ENCODE assay signal across 7 cellular contexts in the genomic region with DNA sequence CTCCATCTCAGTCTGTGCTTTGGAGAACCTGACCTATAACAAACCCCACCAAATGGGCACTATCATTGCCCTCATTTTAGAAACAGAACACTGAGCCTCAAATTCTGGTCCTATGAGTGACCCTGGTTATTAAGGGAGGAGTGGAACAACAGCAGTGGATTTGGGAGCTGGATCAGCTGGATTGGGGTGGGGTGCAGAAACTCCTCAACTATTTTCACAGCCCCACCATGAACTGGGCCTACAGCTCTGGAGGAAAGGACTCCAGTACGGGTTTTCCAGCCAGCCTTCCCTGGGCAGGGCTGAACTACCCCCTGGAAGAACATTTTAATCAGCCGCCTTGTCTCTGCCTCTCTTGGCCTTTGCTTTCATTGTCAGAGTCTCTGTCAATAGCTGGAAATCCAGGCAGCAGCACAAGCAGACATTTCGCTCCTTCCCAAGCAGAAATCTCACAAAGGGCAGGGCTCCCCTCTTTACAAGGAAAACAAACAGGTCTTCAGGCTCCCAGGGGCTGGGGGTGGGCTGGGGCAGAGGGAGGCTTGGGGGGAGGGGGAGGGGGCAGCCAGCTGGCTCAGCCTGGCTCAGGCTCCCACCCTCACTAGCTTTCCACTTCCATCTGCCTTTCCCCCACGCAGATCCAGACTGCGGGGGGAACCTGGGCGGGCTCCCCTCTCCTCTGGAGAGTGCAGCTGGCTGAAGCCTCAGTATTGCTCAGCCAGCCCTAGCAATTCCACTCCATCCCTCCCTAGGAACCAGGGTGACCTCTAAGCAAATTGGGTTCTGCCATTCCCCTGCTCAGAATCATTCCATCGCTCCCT. TPM values are rescaled to one million over a fixed set of nuclear protein-coding genes. Genes with fewer than 3 reads are reported as not detected.
A peak's percentile ranks its signal among the peaks of the same experiment; 100 is the strongest.
DNase-seq lines count a peak whose midpoint lies in the region; ATAC-seq and TF ChIP-seq lines count a peak whose summit lies in the region.

No MANE protein-coding gene starts in this region.

- peak overlapping the region; percentile 72 for H3K27ac Mint-ChIP-seq in memory B cell

- H3K4me3 ChIP-seq in IMR-90 (ENCODE audit: insufficient read depth, low read depth, low read length) (no peak overlapping the region), NT2/D1 (ENCODE audit: insufficient read length, low read depth) (peak overlapping the region; percentile 22), ectodermal cell (ENCODE audit: insufficient read depth, low read depth, low read length) (no peak overlapping the region), uterus (no peak overlapping the region)

- no peak overlapping the region for H3K56ac ChIP-seq in IMR-90 (ENCODE audit: extremely low read depth, insufficient read depth, low read length)

- CTCF ChIA-PET in IMR-90 (lab: Yijun Ruan, JAX): interaction anchor here (1.1 kb wide), 1 partner anchor 12 kb away, joined by 5 read pairs; no protein-coding TSS in a partner anchor

- no peak overlapping the region for H2BK5ac ChIP-seq in IMR-90 (ENCODE audit: low read depth, low read length, poor library complexity, severe bottlenecking)

- peak overlapping the region; percentile 47 for H2AFZ ChIP-seq in IMR-90 (replicated peaks; ENCODE audit: low read length, poor library complexity)

- H4K5ac ChIP-seq in IMR-90 (ENCODE audit: low read depth, low read length): no peak overlapping the region

- no peak overlapping the region for H3K9ac ChIP-seq in IMR-90 (ENCODE audit: low read depth, low read length)
- peak overlapping the region; percentile 62 for H3K9ac ChIP-seq in NT2/D1 (ENCODE audit: insufficient read length, low read depth)

- dilution Hi-C loops in IMR-90 (cut with HindIII; ENCODE audit: low sequenced_read_pairs, unreplicated experiment): no loop called here

- no peak overlapping the region for H4K91ac ChIP-seq in IMR-90 (ENCODE audit: insufficient read depth, low read depth, low read length)

- H3K9me1 ChIP-seq in IMR-90 (ENCODE audit: insufficient read depth, low read length): no peaks in the 10 kb centered on the region

- H3K23ac ChIP-seq in IMR-90 (ENCODE audit: low read depth, low read length): no peak overlapping the region; the same call in 1 of the 2 replicates

- intact Hi-C loops in IMR-90 (cut with micrococcal nuclease): loop anchor here (1.0 kb wide), 1 partner anchor 10 kb away; no protein-coding TSS in a partner anchor
- intact Hi-C loops in uterus (cut with DNase I; ENCODE audit: low total_unique reads): no loop called here

- no peak overlapping the region for H2BK20ac ChIP-seq in IMR-90 (ENCODE audit: low read depth, low read length)

- no peak overlapping the region for H3K4ac ChIP-seq in IMR-90 (ENCODE audit: low read depth, low read length)

- no peak overlapping the region for H2BK15ac ChIP-seq in IMR-90 (ENCODE audit: low read depth, low read length)

- H4K20me1 ChIP-seq in IMR-90 (ENCODE audit: insufficient read depth, low read length): no peaks in the 10 kb centered on the region

- H3K4me1 Mint-ChIP-seq in memory B cell: peaks cover 8% of the 10 kb centered on the region

- no peak for TF ChIP-seq RAD21 in IMR-90 (IDR thresholded peaks at IDR 0.05; ENCODE audit: low read length)

- H3K14ac ChIP-seq in IMR-90 (replicated peaks; ENCODE audit: low read depth, low read length): no peak overlapping the region

- peaks cover 4% of the 10 kb centered on the region; the same call in 1 of the 2 replicates for H3K4me1 ChIP-seq in IMR-90 (ENCODE audit: control insufficient read depth, insufficient read depth, low read length)
- peaks cover 10% of the 10 kb centered on the region for H3K4me1 ChIP-seq in NT2/D1 (ENCODE audit: insufficient read depth, insufficient read length)
- H3K4me1 ChIP-seq in ectodermal cell (ENCODE audit: control insufficient read depth, insufficient read depth, low read length): peaks cover 15% of the 10 kb centered on the region
- H3K4me1 ChIP-seq in uterus: peaks cover 0 to 7% of the 10 kb centered on the region in 2 donors

- H3K27ac ChIP-seq in IMR-90 (ENCODE audit: insufficient read depth, low read length): no peak overlapping the region
- peak overlapping the region; percentile 52 for H3K27ac ChIP-seq in ectodermal cell (ENCODE audit: insufficient read depth, low read depth, low read length, poor library complexity, severe bottlenecking)
- peak overlapping the region; percentile 78 to 88 for H3K27ac ChIP-seq in uterus

- H2BK120ac ChIP-seq in IMR-90 (ENCODE audit: low read depth, low read length): no peak overlapping the region

- BruUV-seq in IMR-90 (replicated peaks; lab: Mats Ljungman, UMichigan): no TSS peak

- peak overlapping the region; percentile 60; the same call in 1 of the 2 replicates for H2AK5ac ChIP-seq in IMR-90 (ENCODE audit: low read depth, low read length)

- H3K79me1 ChIP-seq in IMR-90 (ENCODE audit: low read depth in 1 of 2, low read length in 2 of 2): no peaks in the 10 kb centered on the region

- H3K4me2 ChIP-seq in IMR-90 (ENCODE audit: low read depth, low read length): peak overlapping the region; percentile 57; the same call in 1 of the 2 replicates

- H3K36me3 ChIP-seq in IMR-90 (ENCODE audit: control insufficient read depth, insufficient read depth, low read length) (no peaks in the 10 kb centered on the region), NT2/D1 (ENCODE audit: insufficient read depth, insufficient read length, low read length) (no peaks in the 10 kb centered on the region), ectodermal cell (ENCODE audit: control insufficient read depth, insufficient read depth, low read length) (no peaks in the 10 kb centered on the region), uterus (no peaks in the 10 kb centered on the region)

- TF ChIP-seq CTCF in IMR-90 (conservative IDR thresholded peaks at IDR 0.05; ENCODE audit: low read depth, low read length): no peak
- TF ChIP-seq CTCF in uterus (IDR thresholded peaks at IDR 0.05): no peak

- H2AK9ac ChIP-seq in IMR-90 (replicated peaks; ENCODE audit: low read depth, low read length, poor library complexity): peak overlapping the region; percentile 68

- no peak overlapping the region for H3K18ac ChIP-seq in IMR-90 (ENCODE audit: low read depth, low read length)

- H3K36me3 Mint-ChIP-seq in memory B cell: peaks cover 2% of the 10 kb centered on the region

- no peaks in the 10 kb centered on the region for H3K9me3 ChIP-seq in IMR-90 (ENCODE audit: control insufficient read depth, insufficient read depth, low read length)
- no peaks in the 10 kb centered on the region for H3K9me3 ChIP-seq in NT2/D1 (ENCODE audit: insufficient read depth, low read length)
- no peaks in the 10 kb centered on the region for H3K9me3 ChIP-seq in ectodermal cell (ENCODE audit: control insufficient read depth, low read length)
- H3K9me3 ChIP-seq in uterus: no peaks in the 10 kb centered on the region

- DNase-seq in IMR-90: peak; percentile 73
- peak; percentile 89 for DNase-seq in NT2/D1 (ENCODE audit: low read depth, low spot score)
- no peak for DNase-seq in memory B cell (ENCODE audit: low spot score in 2 of 2)
- DNase-seq in uterus: peak; percentile 77 to 81
- DNase-seq in RKO (ENCODE audit: low spot score): no peak
- DNase-seq in dedifferentiated amniotic fluid mesenchymal stem cell (ENCODE audit: extremely low spot score): no peak

- 9% methylated on average over 3 of the region's 7 CpGs; no CpG with 5 or more reads in 1 of the 2 experiments for WGBS in IMR-90 (ENCODE audit: extremely low coverage in 2 of 2, insufficient read length in 1 of 2), 2 experiments
- 0 to 1% methylated on average over 7 of the region's 7 CpGs for WGBS in ectodermal cell, 2 experiments

- POLR2A ChIA-PET in IMR-90 (lab: Charles Lee; ENCODE audit: unreplicated experiment): interaction anchor here (1.1 kb wide), 1 partner anchor 10 kb away, joined by 4 read pairs; no protein-coding TSS in a partner anchor

- ATAC-seq in IMR-90 (ENCODE audit: low read depth) (peak; percentile 97), memory B cell (ENCODE audit: low read depth) (no peak)

- no peak overlapping the region for H4K8ac ChIP-seq in IMR-90 (ENCODE audit: low read depth in 2 of 2, low read length in 2 of 2)

- TF ChIP-seq POLR2A in IMR-90 (IDR thresholded peaks at IDR 0.05; ENCODE audit: low read depth, low read length): no peak
- peak in 1 of 2 donors; percentile 19 for TF ChIP-seq POLR2A in uterus (IDR thresholded peaks at IDR 0.05)

- H3K9me3 Mint-ChIP-seq in memory B cell: no peaks in the 10 kb centered on the region

- no peak overlapping the region for H3K4me3 Mint-ChIP-seq in memory B cell

- H3K27me3 Mint-ChIP-seq in memory B cell: peaks cover 13% of the 10 kb centered on the region

- in situ Hi-C loops in IMR-90 (cut with MboI; ENCODE audit: low sequenced_read_pairs): no loop called here

- H3K27me3 ChIP-seq in IMR-90 (ENCODE audit: control insufficient read depth, insufficient read depth, low read length): peaks cover 37% of the 10 kb centered on the region
- H3K27me3 ChIP-seq in NT2/D1 (ENCODE audit: insufficient read depth, insufficient read length): peaks cover 25% of the 10 kb centered on the region
- peaks cover 6% of the 10 kb centered on the region for H3K27me3 ChIP-seq in ectodermal cell (ENCODE audit: control insufficient read depth, insufficient read depth, low read length, poor library complexity, severe bottlenecking)
- no peaks in the 10 kb centered on the region for H3K27me3 ChIP-seq in uterus

TF ChIP-seq in IMR-90, 13 proteins besides CTCF, POLR2A, EP300 and RAD21:
- TF ChIP-seq MAZ (IDR thresholded peaks at IDR 0.05; ENCODE audit: borderline replicate concordance, low read depth, low read length): 0 out of 2 replicates have a peak, but pooled peaks have one; percentile 23
- no peak for TF ChIP-seq SMC3 (IDR thresholded peaks at IDR 0.05; ENCODE audit: low read depth, low read length)

RNA-seq across cellular contexts. Expression of a gene that starts 13.7 kb away (rescaled TPM):
- total RNA-seq in IMR-90 (2012; rRNA removed) (5.6 and 6.5 TPM in 2 replicates), uterus (100 to 1,000 TPM in 1 of 4 donors, 10 to 100 TPM in 2, 1 to 10 TPM in 1; 7.4 to 244 (median 49.4) TPM)
- 15.2 and 16.3 TPM in 2 replicates for polyA plus RNA-seq in IMR-90 (2012; rRNA removed)
- 15.9 and 20.8 TPM in 2 replicates for polyA plus RNA-seq in IMR-90 (2012; cell fraction: cytosol; rRNA removed)
- polyA plus RNA-seq in IMR-90 (2012; cell fraction: nucleus; rRNA removed; ENCODE audit: low replicate concordance): 43.1 and 63.1 TPM in 2 replicates
- polyA plus RNA-seq in ectodermal cell (2013, experiment 1 of 4): 100.0 TPM
- polyA plus RNA-seq in ectodermal cell (2013, experiment 2 of 4): 112 TPM
- 80.2 TPM for polyA plus RNA-seq in ectodermal cell (2013, experiment 3 of 4)
- polyA plus RNA-seq in ectodermal cell (2013, experiment 4 of 4): 77.9 TPM

Comparison
In these comparisons a context has a peak if more than half of its experiments do, and no peak if none do; other contexts are left out.
1. DNase-seq: peak in IMR-90 (single experiment), NT2/D1 (single experiment) and uterus (2 of 2); none in memory B cell (0 of 2), RKO (single experiment) and dedifferentiated amniotic fluid mesenchymal stem cell (single experiment).